ENCODE assay signal across 22 cellular contexts in the genomic region with DNA sequence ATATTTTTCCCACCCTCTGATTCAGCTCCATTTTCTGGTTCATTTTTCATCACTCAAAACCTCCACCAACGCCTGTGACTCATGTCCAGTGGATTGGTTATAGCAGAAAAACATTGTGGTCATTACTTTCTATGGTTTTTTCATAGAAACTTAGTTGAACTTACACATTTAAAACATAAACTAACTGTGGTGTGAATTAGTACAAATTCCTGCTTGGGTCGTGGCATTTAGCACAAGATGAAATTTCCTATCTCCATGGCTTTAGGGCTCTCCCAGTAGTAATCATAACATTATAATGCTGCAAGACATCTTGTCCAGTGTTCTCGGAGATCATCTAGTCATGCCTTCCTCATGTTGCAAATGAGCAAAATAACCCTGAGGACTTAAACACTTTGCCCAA. TPM values are rescaled to one million over a fixed set of nuclear protein-coding genes. Genes with fewer than 3 reads are reported as not detected.
A peak's percentile ranks its signal among the peaks of the same experiment; 100 is the strongest.
DNase-seq lines count a peak whose midpoint lies in the region; TF ChIP-seq lines count a peak whose summit lies in the region.
"Had no signal": no experiment of that assay in that cellular context is flagged by ENCODE, and none has a peak within 500 bp of the region (broad histone marks: within the 10 kb centered on the region; RNA-seq: fewer than 3 reads in every experiment).

No MANE protein-coding gene starts in this region.

- no peaks in the 10 kb centered on the region for H3K27me3 ChIP-seq in subcutaneous abdominal adipose tissue (ENCODE audit: control insufficient read depth in 5 of 5, insufficient read depth in 4 of 5, low read length in 5 of 5)
- H3K27me3 ChIP-seq: BE2C, testis had no signal

- peaks cover 15% of the 10 kb centered on the region for H3K4me1 Mint-ChIP-seq in chondrocyte (ENCODE audit: low read depth)
- H3K4me1 Mint-ChIP-seq: memory B cell had no signal

- no peaks in the 10 kb centered on the region for H3K36me3 Mint-ChIP-seq in chondrocyte (ENCODE audit: low read depth)
- H3K36me3 Mint-ChIP-seq: memory B cell; naive thymus-derived CD8-positive, alpha-beta T cell had no signal

- H3K27ac ChIP-seq in subcutaneous abdominal adipose tissue (ENCODE audit: low read depth, low read length) = peak overlapping the region; percentile 48
- H3K27ac ChIP-seq: skin epidermis, testis had no signal

- TF ChIP-seq CTCF in chondrocyte (IDR thresholded peaks at IDR 0.05) = no peak

- H3K27me3 Mint-ChIP-seq in chondrocyte (ENCODE audit: low read depth) = peaks cover 5% of the 10 kb centered on the region

- no peaks in the 10 kb centered on the region for H3K36me3 ChIP-seq in subcutaneous abdominal adipose tissue (ENCODE audit: control insufficient read depth in 5 of 5, insufficient read depth in 5 of 5, low read length in 5 of 5)
- H3K36me3 ChIP-seq: BE2C had no signal

- H3K27ac Mint-ChIP-seq in chondrocyte (ENCODE audit: unreplicated experiment) = peak overlapping the region; percentile 49
- H3K27ac Mint-ChIP-seq: activated CD4-positive, alpha-beta T cell treated with anti-CD3 and anti-CD28 coated beads, Interleukin-2, amount 10 ng/mL, durations not matched to agents 7 days and 5 days; memory B cell; naive thymus-derived CD8-positive, alpha-beta T cell had no signal

- H3K4me3 ChIP-seq in subcutaneous abdominal adipose tissue (ENCODE audit: low read depth in 1 of 5, low read length in 5 of 5) = no peak overlapping the region
- H3K4me3 ChIP-seq: skin epidermis, testis had no signal

- no peak overlapping the region for H3K4me3 Mint-ChIP-seq in chondrocyte (ENCODE audit: unreplicated experiment)
- H3K4me3 Mint-ChIP-seq: activated CD4-positive, alpha-beta T cell treated with anti-CD3 and anti-CD28 coated beads, Interleukin-2, amount 10 ng/mL, durations not matched to agents 7 days and 5 days; memory B cell; naive thymus-derived CD8-positive, alpha-beta T cell had no signal

- H3K9me3 Mint-ChIP-seq in chondrocyte (ENCODE audit: low read depth) = no peaks in the 10 kb centered on the region
- H3K9me3 Mint-ChIP-seq: activated CD4-positive, alpha-beta T cell treated with anti-CD3 and anti-CD28 coated beads, Interleukin-2, amount 10 ng/mL, durations not matched to agents 7 days and 5 days; memory B cell; naive thymus-derived CD8-positive, alpha-beta T cell had no signal

- no peak overlapping the region for H3K9ac ChIP-seq in subcutaneous abdominal adipose tissue (ENCODE audit: low read length in 5 of 5)

- DNase-seq in LHCN-M2 (ENCODE audit: low read depth) (peak; percentile 49), chondrocyte (ENCODE audit: low spot score) (no peak)
- no peak for DNase-seq in activated CD8-positive, alpha-beta memory T cell treated with anti-CD3 and anti-CD28 coated beads for 24 hours
- DNase-seq in NK-92 treated with Interleukin-12 subunit alpha and Interleukin-12 subunit beta, amount 100 ng/mL, for 24 hours (lab: John Stamatoyannopoulos, UW) = no peak
- DNase-seq: activated CD4-positive, alpha-beta T cell treated with anti-CD3 and anti-CD28 coated beads, Interleukin-2, amount 10 ng/mL, durations not matched to agents 7 days and 5 days; activated CD8-positive, alpha-beta memory T cell treated with anti-CD3 and anti-CD28 coated beads, Interleukin-2, amount 50 U/mL, for 48 hours; activated gamma-delta T cell; BE2C; GDM1; Kasumi-1; kidney glomerular epithelial cell; naive thymus-derived CD8-positive, alpha-beta T cell; NCI-H2107; NCI-H526 treated with DMSO at 0.1 percent for 48 hours; SHP77 treated with DMSO at 0.1 percent for 48 hours; stimulated activated CD4-positive, alpha-beta T cell treated with anti-CD3 and anti-CD28 coated beads, Interleukin-4, amount 100 ng/mL, for 24 hours; T-helper 1 cell had no signal

- no peaks in the 10 kb centered on the region for H3K9me3 ChIP-seq in subcutaneous abdominal adipose tissue (ENCODE audit: control insufficient read depth in 5 of 5, low read length in 5 of 5)
- H3K9me3 ChIP-seq: BE2C, testis had no signal

- peaks cover 2 to 34% (median 28%) of the 10 kb centered on the region in 5 donors for H3K4me1 ChIP-seq in subcutaneous abdominal adipose tissue (ENCODE audit: control insufficient read depth in 5 of 5, insufficient read depth in 5 of 5, low read length in 5 of 5)

RNA-seq across cellular contexts. Expression of a gene that starts 7.1 kb away (rescaled TPM):
- total RNA-seq in LHCN-M2 (2014; rRNA removed) = not detected in 2 replicates
- polyA plus RNA-seq in LHCN-M2 (2012) = not detected
- not detected in 3 replicates for total RNA-seq in chondrocyte
- total RNA-seq: activated CD4-positive, alpha-beta T cell treated with anti-CD3 and anti-CD28 coated beads, Interleukin-2, amount 10 ng/mL, durations not matched to agents 7 days and 5 days; naive thymus-derived CD8-positive, alpha-beta T cell; OCI-LY7 had no signal
- polyA plus RNA-seq: naive thymus-derived CD8-positive, alpha-beta T cell had no signal

RNA-seq across cellular contexts. Expression of a gene that starts 8.4 kb away (rescaled TPM):
- total RNA-seq in LHCN-M2 (2014; rRNA removed) (not detected in 2 replicates), chondrocyte (not detected in 3 replicates)
- polyA plus RNA-seq in LHCN-M2 (2012) = not detected
- total RNA-seq: activated CD4-positive, alpha-beta T cell treated with anti-CD3 and anti-CD28 coated beads, Interleukin-2, amount 10 ng/mL, durations not matched to agents 7 days and 5 days; naive thymus-derived CD8-positive, alpha-beta T cell; OCI-LY7; testis had no signal
- polyA plus RNA-seq: naive thymus-derived CD8-positive, alpha-beta T cell had no signal

RNA-seq across cellular contexts. Expression of a gene that starts 14.7 kb away (rescaled TPM):
- total RNA-seq in LHCN-M2 (2014; rRNA removed) (not detected in 2 replicates), chondrocyte (not detected in 3 replicates)
- polyA plus RNA-seq in LHCN-M2 (2012) = not detected
- total RNA-seq: activated CD4-positive, alpha-beta T cell treated with anti-CD3 and anti-CD28 coated beads, Interleukin-2, amount 10 ng/mL, durations not matched to agents 7 days and 5 days; naive thymus-derived CD8-positive, alpha-beta T cell; OCI-LY7; testis had no signal
- polyA plus RNA-seq: naive thymus-derived CD8-positive, alpha-beta T cell had no signal

RNA-seq across cellular contexts. Expression of a gene that starts 19.2 kb away (rescaled TPM):
- total RNA-seq in LHCN-M2 (2014; rRNA removed) = not detected in 2 replicates
- not detected for polyA plus RNA-seq in LHCN-M2 (2012)
- not detected in 3 replicates for total RNA-seq in chondrocyte
- total RNA-seq: activated CD4-positive, alpha-beta T cell treated with anti-CD3 and anti-CD28 coated beads, Interleukin-2, amount 10 ng/mL, durations not matched to agents 7 days and 5 days; naive thymus-derived CD8-positive, alpha-beta T cell; OCI-LY7 had no signal
- polyA plus RNA-seq: naive thymus-derived CD8-positive, alpha-beta T cell had no signal

RNA-seq across cellular contexts. Expression of a gene that starts 20.8 kb away (rescaled TPM):
- total RNA-seq in LHCN-M2 (2014; rRNA removed) = 42.0 and 43.9 TPM in 2 replicates
- 21.4 TPM for polyA plus RNA-seq in LHCN-M2 (2012)
- 86.1 to 144 TPM (median 90.4 TPM) in 3 replicates for total RNA-seq in chondrocyte
